In genomic region chr14:105314287-105315185, GRCh38 we compare ENCODE assay signal across 8 cellular contexts. TPM values are rescaled to one million over a fixed set of nuclear protein-coding genes. Genes with fewer than 3 reads are reported as not detected.
DNase-seq lines count a peak whose midpoint lies in the region; ATAC-seq and TF ChIP-seq lines count a peak whose summit lies in the region.

PACS2 (plus strand) TSS chr14:105314748; CDS start chr14:105314919, 171 bp downstream.

- no peaks in the 10 kb centered on the region for H3K9me3 ChIP-seq in liver (ENCODE audit: control insufficient read depth in 4 of 4, low read length in 3 of 4)

- peak within 1 kb of the TSS; percentile 65 to 95 (median 74) for H3K4me3 ChIP-seq in liver (ENCODE audit: low read depth in 1 of 3, low read length in 3 of 3)

- H3K27ac ChIP-seq in liver (ENCODE audit: low read depth in 1 of 2, low read length in 2 of 2), result peak within 1 kb of the TSS; percentile 64 to 74

- H3K36me3 ChIP-seq in liver (ENCODE audit: control insufficient read depth in 4 of 4, insufficient read depth in 3 of 4, low read depth in 1 of 4, low read length in 3 of 4), result peaks cover 0 to 3% (median 0%) of the 10 kb centered on the region in 4 donors

- H3K9ac ChIP-seq in liver (ENCODE audit: low read depth in 1 of 2, low read length in 2 of 2), result peak within 1 kb of the TSS; percentile 1 to 64

- peaks cover 11 to 15% (median 12%) of the 10 kb centered on the region in 4 donors for H3K4me1 ChIP-seq in liver (ENCODE audit: control insufficient read depth in 4 of 4, insufficient read depth in 4 of 4, low read length in 3 of 4)

- DNase-seq in AG08395 (ENCODE audit: low spot score) (peak; percentile 99), NCI-H345 treated with DMSO at 0.1 percent for 48 hours (lab: John Stamatoyannopoulos, UW; ENCODE audit: unreplicated experiment) (peak; percentile 65), dermis microvascular lymphatic vessel endothelial cell (ENCODE audit: low read depth in 2 of 2) (peak; percentile 73 to 89)
- DNase-seq in activated CD4-positive, alpha-beta T cell treated with anti-CD3 and anti-CD28 coated beads, Interleukin-2, amount 50 U/mL, for 1 hour, result peak; percentile 70
- peak; percentile 78 for DNase-seq in stimulated activated CD4-positive, alpha-beta T cell treated with anti-CD3 and anti-CD28 coated beads, Interleukin-4, amount 100 ng/mL, for 1 hour

- no peaks in the 10 kb centered on the region for H3K27me3 ChIP-seq in liver (ENCODE audit: control insufficient read depth in 4 of 4, insufficient read depth in 4 of 4, low read length in 3 of 4)

- no peak for TF ChIP-seq RAD21 in liver (IDR thresholded peaks at IDR 0.05)

- TF ChIP-seq CTCF in liver (IDR thresholded peaks at IDR 0.05; ENCODE audit: low read depth, low read length, missing input control), result no peak

- under 1% methylated on average over 160 of the region's 160 CpGs for WGBS in liver

- ATAC-seq in GM18868 (IDR thresholded peaks at IDR 0.05; ENCODE audit: unreplicated experiment), result peak; percentile 66
- peak; percentile 55 for ATAC-seq in HG03108 (IDR thresholded peaks at IDR 0.05; ENCODE audit: unreplicated experiment)

TF ChIP-seq in liver, 16 proteins besides CTCF, POLR2A, EP300 and RAD21:
- TF ChIP-seq ATF3 (IDR thresholded peaks at IDR 0.05), result no peak
- no peak for TF ChIP-seq GABPA (IDR thresholded peaks at IDR 0.05 in 1 of 2, conservative IDR thresholded peaks at IDR 0.05 in 1 of 2)
- no peak for TF ChIP-seq FOXA1 (IDR thresholded peaks at IDR 0.05)
- no peak for TF ChIP-seq SP1 (IDR thresholded peaks at IDR 0.05)
- no peak for TF ChIP-seq JUND (IDR thresholded peaks at IDR 0.05)
- TF ChIP-seq FOXA2 (IDR thresholded peaks at IDR 0.05), result no peak
- TF ChIP-seq HNF4G (IDR thresholded peaks at IDR 0.05), result no peak
- no peak for TF ChIP-seq YY1 (IDR thresholded peaks at IDR 0.05)
- TF ChIP-seq NR2F2 (IDR thresholded peaks at IDR 0.05), result no peak

RNA-seq across cellular contexts. Expression of gene PACS2, which starts in this region (rescaled TPM):
- total RNA-seq in dermis microvascular lymphatic vessel endothelial cell (30.3 and 54.6 TPM in 2 replicates), liver (10 to 100 TPM; 10.2 to 21.9 TPM)
- 1 to 10 TPM; 5.1 to 9.5 TPM for polyA plus RNA-seq in liver

Comparison
In these comparisons a context has a peak if more than half of its experiments do, and no peak if none do; other contexts are left out.
1. Peak in every context shown above with its lines: DNase-seq, ATAC-seq, H3K4me3 ChIP-seq and H3K27ac ChIP-seq.